ENCODE assay signal across 22 cellular contexts in genomic region chr2:11307764-11308415, GRCh38.
"Had no signal": no experiment of that assay in that cellular context is flagged by ENCODE, and none has a peak within 500 bp of the region (broad histone marks: within the 10 kb centered on the region; RNA-seq: fewer than 3 reads in every experiment).

No MANE protein-coding gene starts in this region.

- H3K27me3 Mint-ChIP-seq: effector memory CD8-positive, alpha-beta T cell; memory B cell; stimulated activated naive B cell treated with anti-CD40 and anti-IgM and Interleukin-4, amounts not matched to agents 10 μg/mL and 1 μg/mL and 100 μg/mL, for 72 hours; stimulated activated naive CD8-positive, alpha-beta T cell treated with anti-CD3 and anti-CD28 coated beads, Interleukin-15, Interleukin-2, amounts not matched to agents 100 ng/mL and 50 ng/mL, for 24 hours had no signal

- H3K9me3 Mint-ChIP-seq: effector memory CD8-positive, alpha-beta T cell; memory B cell; natural killer cell; stimulated activated naive B cell treated with anti-CD40 and anti-IgM and Interleukin-4, amounts not matched to agents 10 μg/mL and 1 μg/mL and 100 μg/mL, for 72 hours; stimulated activated naive CD8-positive, alpha-beta T cell treated with anti-CD3 and anti-CD28 coated beads, Interleukin-15, Interleukin-2, amounts not matched to agents 100 ng/mL and 50 ng/mL, for 24 hours had no signal

- DNase-seq: cortex of kidney; effector memory CD8-positive, alpha-beta T cell; erythroblast; esophagus squamous epithelium; lower lobe of right lung; natural killer cell; occipital lobe; right lobe of liver; small intestine; stimulated activated CD4-positive, alpha-beta T cell treated with anti-CD3 and anti-CD28 coated beads, Interleukin-15, amount 100 ng/mL, for 24 hours; stimulated activated CD4-positive, alpha-beta T cell treated with anti-CD3 and anti-CD28 coated beads, Interleukin-2, amount 100 ng/mL, for 48 hours; stimulated activated naive B cell treated with anti-CD40 and anti-IgM and Interleukin-4, amounts not matched to agents 10 μg/mL and 1 μg/mL and 100 μg/mL, for 72 hours; upper lobe of right lung; uterus had no signal

- H3K36me3 ChIP-seq: esophagus squamous epithelium, lower lobe of right lung, pancreas, right lobe of liver, thoracic aorta, tibial nerve, upper lobe of right lung, uterus had no signal

- H3K4me3 Mint-ChIP-seq: effector memory CD8-positive, alpha-beta T cell; memory B cell; natural killer cell; stimulated activated naive B cell treated with anti-CD40 and anti-IgM and Interleukin-4, amounts not matched to agents 10 μg/mL and 1 μg/mL and 100 μg/mL, for 72 hours; stimulated activated naive CD8-positive, alpha-beta T cell treated with anti-CD3 and anti-CD28 coated beads, Interleukin-15, Interleukin-2, amounts not matched to agents 100 ng/mL and 50 ng/mL, for 24 hours had no signal

- H3K27ac Mint-ChIP-seq: effector memory CD8-positive, alpha-beta T cell; memory B cell; natural killer cell; stimulated activated naive B cell treated with anti-CD40 and anti-IgM and Interleukin-4, amounts not matched to agents 10 μg/mL and 1 μg/mL and 100 μg/mL, for 72 hours; stimulated activated naive CD8-positive, alpha-beta T cell treated with anti-CD3 and anti-CD28 coated beads, Interleukin-15, Interleukin-2, amounts not matched to agents 100 ng/mL and 50 ng/mL, for 24 hours had no signal

- H3K27ac ChIP-seq: esophagus squamous epithelium, lower lobe of right lung, pancreas, right lobe of liver, thoracic aorta, tibial nerve, upper lobe of right lung, uterus had no signal

- H3K4me3 ChIP-seq: esophagus squamous epithelium, lower lobe of right lung, pancreas, right lobe of liver, thoracic aorta, tibial nerve, upper lobe of right lung, uterus had no signal

- H3K27me3 ChIP-seq: esophagus squamous epithelium, pancreas, right lobe of liver, tibial nerve, upper lobe of right lung, uterus had no signal

- H3K36me3 Mint-ChIP-seq: memory B cell; natural killer cell; stimulated activated naive B cell treated with anti-CD40 and anti-IgM and Interleukin-4, amounts not matched to agents 10 μg/mL and 1 μg/mL and 100 μg/mL, for 72 hours had no signal

- FAIRE-seq: frontal cortex, keratinocyte, pancreas, small intestine had no signal

- ATAC-seq: effector memory CD8-positive, alpha-beta T cell; left lobe of liver; lower lobe of right lung; natural killer cell; pancreas; right lobe of liver; stimulated activated naive B cell treated with anti-CD40 and anti-IgM and Interleukin-4, amounts not matched to agents 10 μg/mL and 1 μg/mL and 100 μg/mL, for 72 hours; upper lobe of right lung had no signal

- H3K9me3 ChIP-seq: esophagus squamous epithelium, lower lobe of right lung, pancreas, right lobe of liver, thoracic aorta, tibial nerve, upper lobe of right lung, uterus had no signal
